ENCODE assay signal across 8 cellular contexts in the genomic region with DNA sequence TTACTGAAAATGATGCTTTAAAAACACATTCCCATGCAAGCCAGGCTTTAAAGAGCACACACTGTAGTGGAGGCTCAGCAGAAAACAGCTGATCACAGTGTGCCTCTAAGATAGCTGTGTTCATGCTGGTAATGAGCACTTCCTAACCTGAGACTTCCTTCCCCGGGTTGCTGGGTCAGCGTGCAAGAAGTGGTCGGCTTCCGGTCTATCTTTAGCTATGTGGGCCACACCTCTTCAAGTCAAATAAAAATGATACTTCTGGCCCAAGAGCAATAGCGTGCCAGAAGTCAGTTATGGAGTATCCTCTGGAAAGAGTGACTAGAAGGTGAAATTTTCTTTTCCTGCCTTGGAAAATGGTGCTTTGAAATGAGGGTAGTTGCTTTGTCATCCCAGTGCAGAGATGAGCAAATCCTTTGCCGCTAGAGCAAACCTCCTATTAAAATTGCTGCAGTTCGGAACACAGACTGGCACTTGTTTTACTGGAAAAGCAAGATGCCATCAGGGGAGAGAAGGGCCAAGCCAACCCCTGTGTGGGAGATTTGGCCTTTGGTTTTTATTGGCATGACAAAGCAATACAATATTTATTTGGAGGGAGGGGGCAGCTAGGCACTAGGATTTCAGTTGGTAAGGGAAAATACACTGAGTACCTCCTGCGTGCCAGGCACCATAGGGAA.
A peak's percentile ranks its signal among the peaks of the same experiment; 100 is the strongest.
DNase-seq lines count a peak whose midpoint lies in the region; ATAC-seq and TF ChIP-seq lines count a peak whose summit lies in the region.

No MANE protein-coding gene starts in this region.

- no peak overlapping the region for H2AK5ac ChIP-seq in neuronal stem cell (ENCODE audit: low read depth, low read length)

- H3K27ac Mint-ChIP-seq in CD8-positive, alpha-beta T cell = peak overlapping the region; percentile 70
- peak overlapping the region; percentile 14 to 94 for H3K27ac Mint-ChIP-seq in effector memory CD8-positive, alpha-beta T cell

- H3K14ac ChIP-seq in neuronal stem cell (ENCODE audit: low read length) = no peak overlapping the region

- CTCF ChIA-PET in CD8-positive, alpha-beta T cell (lab: Charles Lee) = interaction anchor here (0.7 to 2.0 kb wide), 6 partner anchors 14 to 88 kb away, joined by 3 to 8 read pairs (median 4); no protein-coding TSS in a partner anchor

- no peaks in the 10 kb centered on the region for H3K27me3 ChIP-seq in CD8-positive, alpha-beta T cell (ENCODE audit: insufficient read depth, low read length)
- no peaks in the 10 kb centered on the region for H3K27me3 ChIP-seq in neuronal stem cell (ENCODE audit: control insufficient read depth in 3 of 3, insufficient read depth in 3 of 3, low read depth in 1 of 3, low read length in 3 of 3)

- H3K36me3 ChIP-seq in CD8-positive, alpha-beta T cell (ENCODE audit: insufficient read depth, low read length) = peaks cover 12% of the 10 kb centered on the region
- peaks cover 22 to 46% of the 10 kb centered on the region in 2 donors for H3K36me3 ChIP-seq in neuronal stem cell (replicated peaks in 1 of 2; ENCODE audit: control insufficient read depth in 2 of 2, insufficient read depth in 2 of 2, low read length in 2 of 2)

- no peak overlapping the region for H3K4me2 ChIP-seq in neuronal stem cell (ENCODE audit: insufficient read depth, low read length, poor library complexity, severe bottlenecking)

- POLR2A ChIA-PET in CD8-positive, alpha-beta T cell (lab: Charles Lee) = no interaction called here

- intact Hi-C loops in CD8-positive, alpha-beta T cell (cut with DNase I, micrococcal nuclease) = loop anchor here in 1 of 2 experiments (5.0 kb wide), 1 partner anchor 37 kb away; no protein-coding TSS in a partner anchor

- no peak overlapping the region for H2BK15ac ChIP-seq in neuronal stem cell (ENCODE audit: low read length)

- H2BK12ac ChIP-seq in neuronal stem cell (ENCODE audit: low read length) = no peak overlapping the region

- no peak overlapping the region for H4K91ac ChIP-seq in neuronal stem cell (ENCODE audit: low read depth, low read length, poor library complexity)

- no peaks in the 10 kb centered on the region for H3K9me3 Mint-ChIP-seq in CD8-positive, alpha-beta T cell
- H3K9me3 Mint-ChIP-seq in effector memory CD8-positive, alpha-beta T cell = no peaks in the 10 kb centered on the region

- H3K4me1 ChIP-seq in CD8-positive, alpha-beta T cell (ENCODE audit: insufficient read depth, low read length) = peaks cover 17% of the 10 kb centered on the region
- peaks cover 27 to 38% of the 10 kb centered on the region in 2 donors for H3K4me1 ChIP-seq in neuronal stem cell (ENCODE audit: control insufficient read depth in 2 of 2, insufficient read depth in 1 of 2, low read depth in 1 of 2, low read length in 2 of 2)

- H2BK120ac ChIP-seq in neuronal stem cell (ENCODE audit: low read depth, low read length) = no peak overlapping the region

- H3K9ac ChIP-seq in neuronal stem cell (ENCODE audit: low read depth, low read length, poor library complexity) = no peak overlapping the region

- no peaks in the 10 kb centered on the region for H3K27me3 Mint-ChIP-seq in CD8-positive, alpha-beta T cell (ENCODE audit: low read depth)
- no peaks in the 10 kb centered on the region for H3K27me3 Mint-ChIP-seq in effector memory CD8-positive, alpha-beta T cell

- H3K27ac ChIP-seq in CD8-positive, alpha-beta T cell (ENCODE audit: low read depth, low read length) = no peak overlapping the region
- H3K27ac ChIP-seq in neuronal stem cell (replicated peaks; ENCODE audit: low read length) = peak overlapping the region; percentile 12

- no peak for TF ChIP-seq CTCF in CD8-positive, alpha-beta T cell (IDR thresholded peaks at IDR 0.05)

- peaks cover 36% of the 10 kb centered on the region for H3K36me3 Mint-ChIP-seq in CD8-positive, alpha-beta T cell
- peaks cover 13% of the 10 kb centered on the region for H3K36me3 Mint-ChIP-seq in effector memory CD8-positive, alpha-beta T cell (ENCODE audit: insufficient read depth)

- H3K9me3 ChIP-seq in CD8-positive, alpha-beta T cell (ENCODE audit: low read length) = no peaks in the 10 kb centered on the region
- H3K9me3 ChIP-seq in neuronal stem cell (replicated peaks in 1 of 2; ENCODE audit: control insufficient read depth in 2 of 2, insufficient read depth in 1 of 2, low read depth in 1 of 2, low read length in 2 of 2) = no peaks in the 10 kb centered on the region

- no peak overlapping the region for H3K23ac ChIP-seq in neuronal stem cell (ENCODE audit: low read depth, low read length, poor library complexity)

- ATAC-seq in CD8-positive, alpha-beta T cell = peak; percentile 49
- peak; percentile 76 for ATAC-seq in effector memory CD8-positive, alpha-beta T cell (replicated peaks)
- no peak for ATAC-seq in HG02623 (IDR thresholded peaks at IDR 0.05; ENCODE audit: unreplicated experiment)

- H3K79me1 ChIP-seq in neuronal stem cell (ENCODE audit: low read depth, low read length) = peaks cover 9% of the 10 kb centered on the region

- H2BK5ac ChIP-seq in neuronal stem cell (ENCODE audit: low read length) = no peak overlapping the region

- H2AFZ ChIP-seq in neuronal stem cell (ENCODE audit: low read length) = no peak overlapping the region

- H3K4ac ChIP-seq in neuronal stem cell (ENCODE audit: low read length) = no peak overlapping the region

- peak overlapping the region; percentile 58 for H3K4me3 Mint-ChIP-seq in CD8-positive, alpha-beta T cell
- H3K4me3 Mint-ChIP-seq in effector memory CD8-positive, alpha-beta T cell = peak overlapping the region; percentile 75 to 76

- peak in 4 of 7 experiments; percentile 11 to 58 (median 14) for DNase-seq in CD8-positive, alpha-beta T cell
- peak; percentile 11 to 29 for DNase-seq in NOMO-1 (lab: John Stamatoyannopoulos, UW; ENCODE audit: unreplicated experiment in 2 of 2)
- peak in 2 of 3 experiments; percentile 5 to 13 for DNase-seq in effector memory CD8-positive, alpha-beta T cell
- no peak for DNase-seq in neuronal stem cell (ENCODE audit: low spot score)
- no peak for DNase-seq in NCI-H187 (lab: John Stamatoyannopoulos, UW)
- DNase-seq in NCI-H748 treated with DMSO at 0.1 percent for 48 hours (lab: John Stamatoyannopoulos, UW) = no peak
- DNase-seq in iPS-NIHi11 (ENCODE audit: low spot score) = no peak

- no peak overlapping the region for H4K8ac ChIP-seq in neuronal stem cell (ENCODE audit: low read depth, low read length)

- WGBS in neuronal stem cell (ENCODE audit: extremely low coverage in 2 of 2, insufficient read length in 2 of 2, insufficient replicate concordance in 1 of 2), 2 donors = no CpG with 5 or more reads among the region's 8 CpGs

- H3K4me3 ChIP-seq in CD8-positive, alpha-beta T cell (ENCODE audit: low read depth, low read length) = no peak overlapping the region
- H3K4me3 ChIP-seq in neuronal stem cell (ENCODE audit: low read length in 2 of 2) = no peak overlapping the region

- H3K4me1 Mint-ChIP-seq in CD8-positive, alpha-beta T cell (ENCODE audit: low read depth) = peaks cover 54% of the 10 kb centered on the region
- peaks cover 28 to 57% of the 10 kb centered on the region in 2 donors for H3K4me1 Mint-ChIP-seq in effector memory CD8-positive, alpha-beta T cell (ENCODE audit: low read depth in 2 of 2)

- no peak overlapping the region for H3K18ac ChIP-seq in neuronal stem cell (ENCODE audit: low read length)

Comparison
In these comparisons a context has a peak if more than half of its experiments do, and no peak if none do; other contexts are left out.
1. DNase-seq: peak in CD8-positive, alpha-beta T cell (4 of 7), NOMO-1 (2 of 2) and effector memory CD8-positive, alpha-beta T cell (2 of 3); none in neuronal stem cell (single experiment), NCI-H187 (0 of 2), NCI-H748 treated with DMSO at 0.1 percent for 48 hours (single experiment) and iPS-NIHi11 (single experiment).